ENCODE assay signal across 10 cellular contexts in genomic region chr6:9482030-9482731, GRCh38.
A peak's percentile ranks its signal among the peaks of the same experiment; 100 is the strongest.
DNase-seq lines count a peak whose midpoint lies in the region; FAIRE-seq and TF ChIP-seq lines count a peak whose summit lies in the region.
"Had no signal": no experiment of that assay in that cellular context is flagged by ENCODE, and none has a peak within 500 bp of the region (broad histone marks: within the 10 kb centered on the region; RNA-seq: fewer than 3 reads in every experiment).

No MANE protein-coding gene starts in this region.

- no peak for TF ChIP-seq CTCF in AG10803 (conservative IDR thresholded peaks at IDR 0.05; ENCODE audit: low read length)
- no peak for TF ChIP-seq CTCF in kidney (IDR thresholded peaks at IDR 0.05; ENCODE audit: borderline replicate concordance, extremely low read depth, insufficient read depth)

- H3K36me3 ChIP-seq in kidney (ENCODE audit: control insufficient read depth in 1 of 2, insufficient read depth in 2 of 2, low read length in 2 of 2): no peaks in the 10 kb centered on the region

- H3K9me3 ChIP-seq in kidney (ENCODE audit: control insufficient read depth in 1 of 2, low read length in 2 of 2): no peaks in the 10 kb centered on the region

- DNase-seq in AG10803 (ENCODE audit: low read depth) (peak; percentile 95), HPDE6-E6E7 (ENCODE audit: extremely low spot score) (peak; percentile 67), astrocyte of the hippocampus (ENCODE audit: low read depth, low spot score) (peak; percentile 91), kidney glomerular epithelial cell (lab: John Stamatoyannopoulos, UW) (peak; percentile 93), NCI-H146 (lab: John Stamatoyannopoulos, UW) (no peak), kidney (no peak), globus pallidus (ENCODE audit: low spot score) (no peak), AML-193 (lab: John Stamatoyannopoulos, UW) (no peak)
- DNase-seq: activated CD8-positive, alpha-beta memory T cell treated with anti-CD3 and anti-CD28 coated beads, Interleukin-2, amount 50 U/mL, for 4 hours had no signal

- H3K4me3 ChIP-seq in AG10803 (ENCODE audit: low read length) (no peak overlapping the region), kidney (ENCODE audit: low read length in 2 of 2) (no peak overlapping the region)

- no peak overlapping the region for H3K9ac ChIP-seq in kidney (ENCODE audit: low read length in 2 of 2)

- FAIRE-seq in kidney (lab: Jason Lieb, UNC): no peak

- no peaks in the 10 kb centered on the region for H3K4me1 ChIP-seq in kidney (ENCODE audit: control insufficient read depth in 1 of 2, insufficient read depth in 1 of 2, low read depth in 1 of 2, low read length in 2 of 2)

- intact Hi-C loops in kidney (cut with DNase I): no loop called here

- H3K27ac ChIP-seq in kidney (ENCODE audit: low read depth in 2 of 2, low read length in 2 of 2): no peak overlapping the region
- H3K27ac ChIP-seq: HL-60 had no signal

Comparison
In these comparisons a context has a peak if more than half of its experiments do, and no peak if none do; other contexts are left out.
1. DNase-seq: peak in AG10803 (single experiment), HPDE6-E6E7 (single experiment), astrocyte of the hippocampus (single experiment) and kidney glomerular epithelial cell (single experiment); none in NCI-H146 (single experiment), kidney (single experiment), globus pallidus (single experiment) and AML-193 (0 of 2).